In the genomic region with DNA sequence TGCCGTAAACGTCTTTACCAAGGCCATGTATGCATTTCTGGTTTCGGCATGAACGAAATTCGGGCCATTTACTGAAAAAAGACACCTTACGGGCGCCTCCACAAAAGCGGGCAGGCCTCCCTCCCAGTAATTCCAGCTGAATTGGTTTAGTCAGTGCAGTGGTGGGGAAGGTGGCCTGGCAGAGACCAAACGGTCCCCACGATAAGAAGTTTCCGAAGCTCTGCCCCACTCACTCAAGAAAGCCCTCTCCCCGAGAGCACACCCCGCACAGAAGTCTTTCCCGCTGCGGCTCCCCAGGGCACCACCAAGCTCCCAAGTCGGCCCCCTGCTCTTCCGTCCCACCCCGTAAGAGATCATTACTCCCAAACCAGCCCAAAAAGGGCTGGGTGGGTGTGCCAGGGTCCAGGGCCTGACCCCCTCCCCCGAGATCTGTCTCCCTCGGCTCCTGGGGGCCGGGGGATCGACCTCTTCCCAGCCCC, we compare ENCODE assay signal across 8 cellular contexts.
DNase-seq lines count a peak whose midpoint lies in the region; ATAC-seq and TF ChIP-seq lines count a peak whose summit lies in the region.

No MANE protein-coding gene starts in this region.

- H3K27me3 Mint-ChIP-seq in stimulated activated naive CD8-positive, alpha-beta T cell treated with anti-CD3 and anti-CD28 coated beads, Interleukin-15, amount 100 ng/mL, for 72 hours = no peaks in the 10 kb centered on the region

- H3K4me1 Mint-ChIP-seq in stimulated activated naive CD8-positive, alpha-beta T cell treated with anti-CD3 and anti-CD28 coated beads, Interleukin-15, amount 100 ng/mL, for 72 hours = peaks cover 74% of the 10 kb centered on the region

- in situ Hi-C loops in brain microvascular endothelial cell (cut with HindIII; ENCODE audit: low pct_ligation_motif_present, low sequenced_read_pairs) = no loop called here

- peak; percentile 4 for ATAC-seq in GM19023 (IDR thresholded peaks at IDR 0.05; ENCODE audit: unreplicated experiment)
- peak; percentile 1 for ATAC-seq in left lobe of liver
- ATAC-seq in stimulated activated naive CD8-positive, alpha-beta T cell treated with anti-CD3 and anti-CD28 coated beads, Interleukin-15, amount 100 ng/mL, for 72 hours = no peak
- no peak for ATAC-seq in GM19452 (IDR thresholded peaks at IDR 0.05; ENCODE audit: unreplicated experiment)

- no peaks in the 10 kb centered on the region for H3K27me3 ChIP-seq in brain microvascular endothelial cell (replicated peaks)

- DNase-seq in AG08396 (ENCODE audit: low spot score) (peak; percentile 23), NCI-H69 (lab: John Stamatoyannopoulos, UW) (peak; percentile 63), brain microvascular endothelial cell (no peak), left lobe of liver (ENCODE audit: low spot score) (peak; percentile 46), GM19238 (ENCODE audit: insufficient read length, low spot score) (no peak)
- DNase-seq in stimulated activated naive CD8-positive, alpha-beta T cell treated with anti-CD3 and anti-CD28 coated beads, Interleukin-15, amount 100 ng/mL, for 72 hours = no peak

- no peaks in the 10 kb centered on the region for H3K9me3 Mint-ChIP-seq in stimulated activated naive CD8-positive, alpha-beta T cell treated with anti-CD3 and anti-CD28 coated beads, Interleukin-15, amount 100 ng/mL, for 72 hours

- no peak for TF ChIP-seq CTCF in brain microvascular endothelial cell (IDR thresholded peaks at IDR 0.05; ENCODE audit: low read depth, low read length, missing control alignments)

- H3K27ac Mint-ChIP-seq in stimulated activated naive CD8-positive, alpha-beta T cell treated with anti-CD3 and anti-CD28 coated beads, Interleukin-15, amount 100 ng/mL, for 72 hours = peak overlapping the region; percentile 77 to 94

- H3K4me3 ChIP-seq in brain microvascular endothelial cell (ENCODE audit: low read depth, low read length) = peak overlapping the region; percentile 91

- peak overlapping the region; percentile 85 to 87 for H3K4me3 Mint-ChIP-seq in stimulated activated naive CD8-positive, alpha-beta T cell treated with anti-CD3 and anti-CD28 coated beads, Interleukin-15, amount 100 ng/mL, for 72 hours

- H3K27ac ChIP-seq in brain microvascular endothelial cell = peak overlapping the region; percentile 68

- H3K36me3 ChIP-seq in brain microvascular endothelial cell (replicated peaks) = no peaks in the 10 kb centered on the region

Comparison
In these comparisons a context has a peak if more than half of its experiments do, and no peak if none do; other contexts are left out.
1. DNase-seq: peak in AG08396 (single experiment), NCI-H69 (single experiment) and left lobe of liver (single experiment); none in brain microvascular endothelial cell (single experiment), stimulated activated naive CD8-positive, alpha-beta T cell treated with anti-CD3 and anti-CD28 coated beads, Interleukin-15, amount 100 ng/mL, for 72 hours (0 of 2) and GM19238 (single experiment).
2. ATAC-seq: peak in GM19023 (single experiment) and left lobe of liver (single experiment); none in stimulated activated naive CD8-positive, alpha-beta T cell treated with anti-CD3 and anti-CD28 coated beads, Interleukin-15, amount 100 ng/mL, for 72 hours (single experiment) and GM19452 (single experiment).